Comparison of ENCODE assay signal across 18 cellular contexts in the genomic region with DNA sequence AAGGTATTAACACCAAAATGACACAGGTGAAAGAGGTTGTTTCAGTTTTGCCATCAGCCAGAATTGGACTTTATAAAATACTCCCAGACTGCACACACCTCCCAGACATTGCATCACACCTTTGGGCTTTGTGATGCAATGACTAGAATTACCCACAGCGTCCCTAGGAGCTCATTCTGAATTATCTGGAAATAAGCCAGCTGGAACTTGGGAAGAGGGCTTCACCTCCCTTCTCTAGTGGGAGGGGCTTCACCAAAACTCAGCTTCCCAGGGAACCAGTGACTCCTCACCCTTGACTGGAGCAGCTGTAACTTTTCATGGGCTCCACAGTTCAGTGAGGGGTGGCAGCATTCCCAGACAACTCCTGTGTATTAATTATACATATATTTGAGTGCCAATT.
DNase-seq lines count a peak whose midpoint lies in the region; ATAC-seq, FAIRE-seq and TF ChIP-seq lines count a peak whose summit lies in the region.
"Had no signal": no experiment of that assay in that cellular context is flagged by ENCODE, and none has a peak within 500 bp of the region (broad histone marks: within the 10 kb centered on the region; RNA-seq: fewer than 3 reads in every experiment).

No MANE protein-coding gene starts in this region.

- no peaks in the 10 kb centered on the region for H3K79me2 ChIP-seq in GM23248 (ENCODE audit: insufficient read depth)

- in situ Hi-C loops in GM23248 (cut with MboI), result no loop called here

- TF ChIP-seq RAD21 in liver (IDR thresholded peaks at IDR 0.05), result peak in 1 of 2 donors; percentile 51

- TF ChIP-seq POLR2A in GM12892 (IDR thresholded peaks at IDR 0.05; ENCODE audit: low read depth, low read length), result no peak

- no peak overlapping the region for H3K9ac ChIP-seq in GM23248
- H3K9ac ChIP-seq in liver (ENCODE audit: low read depth in 1 of 2, low read length in 2 of 2), result no peak overlapping the region

- H2AFZ ChIP-seq in GM23248, result no peak overlapping the region

- H3K4me3 ChIP-seq in GM23248 (no peak overlapping the region), cardiac fibroblast (replicated peaks in 1 of 2; ENCODE audit: low read depth in 2 of 2, low read length in 2 of 2) (no peak overlapping the region), liver (ENCODE audit: low read depth in 1 of 3, low read length in 3 of 3) (no peak overlapping the region)
- H3K4me3 ChIP-seq: cardiac muscle cell, suprapubic skin had no signal

- DNase-seq in GM23248 (peak; percentile 45), M059J (ENCODE audit: low read depth) (peak; percentile 18), cardiac fibroblast (ENCODE audit: low read depth in 2 of 2) (peak; percentile 89 to 96), amniotic stem cell (lab: John Stamatoyannopoulos, UW) (no peak), GM12892 (ENCODE audit: insufficient read length) (no peak), NCI-H2081 treated with DMSO at 0.1 percent for 48 hours (lab: John Stamatoyannopoulos, UW) (no peak)
- DNase-seq: activated naive CD4-positive, alpha-beta T cell treated with anti-CD3 and anti-CD28 coated beads, Interleukin-2, amount 10 ng/mL, durations not matched to agents 7 days and 5 days; C1 segment of cervical spinal cord; DND-41; effector memory CD4-positive, alpha-beta T cell; islet precursor cell; NCI-H1092; NCI-H446 treated with DMSO at 0.1 percent for 48 hours had no signal

- H3K9me3 ChIP-seq in GM23248 (ENCODE audit: low read depth) (no peaks in the 10 kb centered on the region), liver (ENCODE audit: control insufficient read depth in 4 of 4, low read length in 3 of 4) (no peaks in the 10 kb centered on the region)
- H3K9me3 ChIP-seq: suprapubic skin had no signal

- WGBS in GM23248 (ENCODE audit: low coverage in 1 of 2, low lambda C conversion rate in 2 of 2, missing lambda C conversion rate in 2 of 2), 2 experiments, result 14 to 55% methylated on average over 1 of the region's 1 CpG
- 16% methylated on average over 1 of the region's 1 CpG for WGBS in liver

- no peak for TF ChIP-seq CTCF in cardiac fibroblast (IDR thresholded peaks at IDR 0.05; ENCODE audit: low read depth, low read length)
- no peak for TF ChIP-seq CTCF in liver (IDR thresholded peaks at IDR 0.05; ENCODE audit: low read depth, low read length, missing input control)

- H3F3A ChIP-seq in GM23248 (ENCODE audit: insufficient read depth), result no peaks in the 10 kb centered on the region

- H3K4me2 ChIP-seq in GM23248 (ENCODE audit: unreplicated experiment), result no peak overlapping the region

- H3K27ac ChIP-seq in GM23248 (no peak overlapping the region), liver (ENCODE audit: low read depth in 1 of 2, low read length in 2 of 2) (peak overlapping the region in 1 of 2 donors; percentile 18)
- H3K27ac ChIP-seq: cardiac muscle cell, suprapubic skin had no signal

- no peaks in the 10 kb centered on the region for H4K20me1 ChIP-seq in GM23248 (ENCODE audit: insufficient read depth)

- H3K9me2 ChIP-seq in GM23248 (ENCODE audit: insufficient read depth), result no peaks in the 10 kb centered on the region

- ATAC-seq in HG02870 (IDR thresholded peaks at IDR 0.05; ENCODE audit: unreplicated experiment), result no peak

- no peaks in the 10 kb centered on the region for H3K4me1 ChIP-seq in GM23248 (ENCODE audit: insufficient read depth)
- H3K4me1 ChIP-seq in liver (ENCODE audit: control insufficient read depth in 4 of 4, insufficient read depth in 4 of 4, low read length in 3 of 4), result peaks cover 0 to 15% (median 8%) of the 10 kb centered on the region in 4 donors
- H3K4me1 ChIP-seq: suprapubic skin had no signal

- FAIRE-seq in GM12892 (lab: Jason Lieb, UNC), result no peak
- FAIRE-seq: RCC 7860 had no signal

- H3K36me3 ChIP-seq in GM23248 (ENCODE audit: low read depth), result no peaks in the 10 kb centered on the region
- no peaks in the 10 kb centered on the region for H3K36me3 ChIP-seq in liver (ENCODE audit: control insufficient read depth in 4 of 4, insufficient read depth in 3 of 4, low read depth in 1 of 4, low read length in 3 of 4)
- H3K36me3 ChIP-seq: cardiac muscle cell, suprapubic skin had no signal

- H3K27me3 ChIP-seq in GM23248 (replicated peaks; ENCODE audit: insufficient read depth) (no peaks in the 10 kb centered on the region; the same call in none of the 2 replicates), liver (ENCODE audit: control insufficient read depth in 4 of 4, insufficient read depth in 4 of 4, low read length in 3 of 4) (no peaks in the 10 kb centered on the region)
- H3K27me3 ChIP-seq: cardiac muscle cell had no signal

TF ChIP-seq in liver, 16 proteins besides CTCF, POLR2A, EP300 and RAD21:
- TF ChIP-seq FOXA1 (IDR thresholded peaks at IDR 0.05) (no peak), HNF4A (conservative IDR thresholded peaks at IDR 0.05) (peak; percentile 44 to 73), EGR1 (IDR thresholded peaks at IDR 0.05; ENCODE audit: low read depth in 2 of 2) (no peak), JUND (IDR thresholded peaks at IDR 0.05) (peak in 1 of 2 donors; percentile 25), FOXA2 (IDR thresholded peaks at IDR 0.05) (no peak), SP1 (IDR thresholded peaks at IDR 0.05) (peak; percentile 69), HNF4G (IDR thresholded peaks at IDR 0.05) (peak; percentile 13), RXRA (IDR thresholded peaks at IDR 0.05) (peak; percentile 17 to 59), GABPA (IDR thresholded peaks at IDR 0.05 in 1 of 2, conservative IDR thresholded peaks at IDR 0.05 in 1 of 2) (no peak)
- TF ChIP-seq, protein P1, sequence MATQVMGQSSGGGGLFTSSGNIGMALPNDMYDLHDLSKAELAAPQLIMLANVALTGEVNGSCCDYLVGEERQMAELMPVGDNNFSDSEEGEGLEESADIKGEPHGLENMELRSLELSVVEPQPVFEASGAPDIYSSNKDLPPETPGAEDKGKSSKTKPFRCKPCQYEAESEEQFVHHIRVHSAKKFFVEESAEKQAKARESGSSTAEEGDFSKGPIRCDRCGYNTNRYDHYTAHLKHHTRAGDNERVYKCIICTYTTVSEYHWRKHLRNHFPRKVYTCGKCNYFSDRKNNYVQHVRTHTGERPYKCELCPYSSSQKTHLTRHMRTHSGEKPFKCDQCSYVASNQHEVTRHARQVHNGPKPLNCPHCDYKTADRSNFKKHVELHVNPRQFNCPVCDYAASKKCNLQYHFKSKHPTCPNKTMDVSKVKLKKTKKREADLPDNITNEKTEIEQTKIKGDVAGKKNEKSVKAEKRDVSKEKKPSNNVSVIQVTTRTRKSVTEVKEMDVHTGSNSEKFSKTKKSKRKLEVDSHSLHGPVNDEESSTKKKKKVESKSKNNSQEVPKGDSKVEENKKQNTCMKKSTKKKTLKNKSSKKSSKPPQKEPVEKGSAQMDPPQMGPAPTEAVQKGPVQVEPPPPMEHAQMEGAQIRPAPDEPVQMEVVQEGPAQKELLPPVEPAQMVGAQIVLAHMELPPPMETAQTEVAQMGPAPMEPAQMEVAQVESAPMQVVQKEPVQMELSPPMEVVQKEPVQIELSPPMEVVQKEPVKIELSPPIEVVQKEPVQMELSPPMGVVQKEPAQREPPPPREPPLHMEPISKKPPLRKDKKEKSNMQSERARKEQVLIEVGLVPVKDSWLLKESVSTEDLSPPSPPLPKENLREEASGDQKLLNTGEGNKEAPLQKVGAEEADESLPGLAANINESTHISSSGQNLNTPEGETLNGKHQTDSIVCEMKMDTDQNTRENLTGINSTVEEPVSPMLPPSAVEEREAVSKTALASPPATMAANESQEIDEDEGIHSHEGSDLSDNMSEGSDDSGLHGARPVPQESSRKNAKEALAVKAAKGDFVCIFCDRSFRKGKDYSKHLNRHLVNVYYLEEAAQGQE (IDR thresholded peaks at IDR 0.05), result no peak
- TF ChIP-seq, protein P2, sequence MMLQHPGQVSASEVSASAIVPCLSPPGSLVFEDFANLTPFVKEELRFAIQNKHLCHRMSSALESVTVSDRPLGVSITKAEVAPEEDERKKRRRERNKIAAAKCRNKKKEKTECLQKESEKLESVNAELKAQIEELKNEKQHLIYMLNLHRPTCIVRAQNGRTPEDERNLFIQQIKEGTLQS (IDR thresholded peaks at IDR 0.05), result peak; percentile 97

Comparison
In these comparisons a context has a peak if more than half of its experiments do, and no peak if none do; other contexts are left out.
1. DNase-seq: peak in GM23248 (single experiment), M059J (single experiment) and cardiac fibroblast (2 of 2); none in amniotic stem cell (single experiment), GM12892 (single experiment) and NCI-H2081 treated with DMSO at 0.1 percent for 48 hours (single experiment).